ENCODE assay signal across 8 cellular contexts in genomic region chr11:14905104-14906033, GRCh38. TPM values are rescaled to one million over a fixed set of nuclear protein-coding genes. Genes with fewer than 3 reads are reported as not detected.
DNase-seq lines count a peak whose midpoint lies in the region; ATAC-seq, FAIRE-seq and TF ChIP-seq lines count a peak whose summit lies in the region.

No MANE protein-coding gene starts in this region.

- H3K9me3 Mint-ChIP-seq in CD8-positive, alpha-beta T cell = no peaks in the 10 kb centered on the region

- CTCF ChIA-PET in CD8-positive, alpha-beta T cell (lab: Charles Lee) = interaction anchor here (0.6 to 6.0 kb wide), 18 partner anchors 9 to 949 kb away, joined by 3 to 94 read pairs (median 5); partner anchors contain the start of genes CALCB and CYP2R1

- H3K9me3 ChIP-seq in CD8-positive, alpha-beta T cell (ENCODE audit: low read length) = no peaks in the 10 kb centered on the region
- H3K9me3 ChIP-seq in fibroblast of lung (ENCODE audit: control insufficient read depth, insufficient read depth, low read depth, low read length) (no peaks in the 10 kb centered on the region), pancreas (no peaks in the 10 kb centered on the region), upper lobe of right lung (no peaks in the 10 kb centered on the region)

- ATAC-seq in CD8-positive, alpha-beta T cell = peak; percentile 81
- ATAC-seq in GM21515 (IDR thresholded peaks at IDR 0.05; ENCODE audit: unreplicated experiment) = peak; percentile 67
- peak; percentile 86 to 89 (median 86) for ATAC-seq in pancreas
- ATAC-seq in upper lobe of right lung = peak; percentile 76

- 11 to 15% methylated on average over 55 to 58 of the region's 58 CpGs for WGBS in pancreas, 2 donors

- POLR2A ChIA-PET in CD8-positive, alpha-beta T cell (lab: Charles Lee) = interaction anchor here (2.3 to 4.0 kb wide), 2 partner anchors 14 to 140 kb away, joined by 6 to 20 read pairs; partner anchors contain the start of gene CYP2R1

- no peaks in the 10 kb centered on the region for H3K27me3 Mint-ChIP-seq in CD8-positive, alpha-beta T cell (ENCODE audit: low read depth)

- H3K4me1 ChIP-seq in CD8-positive, alpha-beta T cell (ENCODE audit: insufficient read depth, low read length) = peaks cover 16% of the 10 kb centered on the region
- H3K4me1 ChIP-seq in fibroblast of lung (ENCODE audit: control insufficient read depth, extremely low read depth, insufficient read depth, low read length) = no peaks in the 10 kb centered on the region
- peaks cover 0 to 7% (median 0%) of the 10 kb centered on the region in 3 donors for H3K4me1 ChIP-seq in pancreas
- peaks cover 12% of the 10 kb centered on the region for H3K4me1 ChIP-seq in upper lobe of right lung

- peak; percentile 69 for TF ChIP-seq CTCF in CD8-positive, alpha-beta T cell (IDR thresholded peaks at IDR 0.05)
- TF ChIP-seq CTCF in fibroblast of lung (conservative IDR thresholded peaks at IDR 0.05 in 1 of 2, IDR thresholded peaks at IDR 0.05 in 1 of 2; ENCODE audit: low read depth in 1 of 2, low read length in 2 of 2) = peak in 1 of 2 donors; percentile 63
- TF ChIP-seq CTCF in pancreas (IDR thresholded peaks at IDR 0.05) = peak; percentile 14 to 35 (median 24)
- TF ChIP-seq CTCF in upper lobe of right lung (IDR thresholded peaks at IDR 0.05) = peak; percentile 46

- H3K4me2 ChIP-seq in fibroblast of lung (ENCODE audit: extremely low read depth, insufficient read depth, low read length) = peak overlapping the region; percentile 78

- H4K20me1 ChIP-seq in fibroblast of lung (ENCODE audit: control insufficient read depth, extremely low read depth, insufficient read depth, low read length) = no peaks in the 10 kb centered on the region

- peak overlapping the region; percentile 91 for H3K27ac Mint-ChIP-seq in CD8-positive, alpha-beta T cell

- H3K9ac ChIP-seq in fibroblast of lung (ENCODE audit: insufficient read depth, low read length) = no peak overlapping the region

- FAIRE-seq in pancreas (lab: Jason Lieb, UNC) = no peak

- H3K79me2 ChIP-seq in fibroblast of lung (ENCODE audit: control insufficient read depth, insufficient read depth, low read length) = no peaks in the 10 kb centered on the region

- H3K4me1 Mint-ChIP-seq in CD8-positive, alpha-beta T cell (ENCODE audit: low read depth) = peaks cover 41% of the 10 kb centered on the region

- H2AFZ ChIP-seq in fibroblast of lung (ENCODE audit: low read length) = peak overlapping the region; percentile 66

- H3K36me3 Mint-ChIP-seq in CD8-positive, alpha-beta T cell = peaks cover 5% of the 10 kb centered on the region

- DNase-seq in CD8-positive, alpha-beta T cell = peak; percentile 60 to 83 (median 70)
- DNase-seq in KG1 (lab: John Stamatoyannopoulos, UW) (peak; percentile 65), activated T-cell treated with anti-CD3 and anti-CD28 coated beads for 4 hours (peak; percentile 51), fibroblast of lung (ENCODE audit: low read depth in 2 of 2) (peak; percentile 35 to 60), pancreas (peak; percentile 74 to 93 (median 83)), upper lobe of right lung (peak; percentile 73), superior temporal gyrus (ENCODE audit: extremely low spot score) (no peak)

- H3K36me3 ChIP-seq in CD8-positive, alpha-beta T cell (ENCODE audit: insufficient read depth, low read length) = no peaks in the 10 kb centered on the region
- no peaks in the 10 kb centered on the region for H3K36me3 ChIP-seq in fibroblast of lung (ENCODE audit: control insufficient read depth, insufficient read depth, low read length)
- H3K36me3 ChIP-seq in pancreas = no peaks in the 10 kb centered on the region
- H3K36me3 ChIP-seq in upper lobe of right lung = no peaks in the 10 kb centered on the region

- peak overlapping the region; percentile 98 for H3K4me3 Mint-ChIP-seq in CD8-positive, alpha-beta T cell

- H3K27ac ChIP-seq in CD8-positive, alpha-beta T cell (ENCODE audit: low read depth, low read length) = peak overlapping the region; percentile 61
- H3K27ac ChIP-seq in fibroblast of lung (ENCODE audit: insufficient read depth, low read length) (no peak overlapping the region), pancreas (peak overlapping the region; percentile 57 to 85 (median 81)), upper lobe of right lung (no peak overlapping the region)

- intact Hi-C loops in CD8-positive, alpha-beta T cell (cut with DNase I, micrococcal nuclease) = loop anchor here (1.0 to 10.0 kb wide), 10 partner anchors 13 to 1441 kb away; partner anchors contain the start of genes CYP2R1 (in 2 of the 2), BTBD10 (in 1 of the 2), COPB1 (in 1 of the 2) and PDE3B (in 1 of the 2)
- intact Hi-C loops in pancreas (cut with DNase I) = loop anchor here in 1 of 3 donors (5.0 to 10.0 kb wide), 3 partner anchors 111 to 371 kb away; partner anchors contain the start of gene CALCB
- intact Hi-C loops in upper lobe of right lung (cut with DNase I) = no loop called here

- H3K27me3 ChIP-seq in CD8-positive, alpha-beta T cell (ENCODE audit: insufficient read depth, low read length) = no peaks in the 10 kb centered on the region
- H3K27me3 ChIP-seq in fibroblast of lung (ENCODE audit: control insufficient read depth, insufficient read depth, low read length) = no peaks in the 10 kb centered on the region
- no peaks in the 10 kb centered on the region for H3K27me3 ChIP-seq in pancreas
- H3K27me3 ChIP-seq in upper lobe of right lung = no peaks in the 10 kb centered on the region

- H3K4me3 ChIP-seq in CD8-positive, alpha-beta T cell (ENCODE audit: low read depth, low read length) = peak overlapping the region; percentile 98
- H3K4me3 ChIP-seq in fibroblast of lung (replicated peaks in 1 of 4; ENCODE audit: control extremely low read depth in 1 of 4, insufficient read depth in 1 of 4, low read depth in 3 of 4, low read length in 4 of 4) (peak overlapping the region; percentile 49 to 68 (median 54)), pancreas (peak overlapping the region; percentile 38 to 68 (median 56)), upper lobe of right lung (peak overlapping the region; percentile 61)

RNA-seq across cellular contexts. Expression of gene CYP2R1, which starts 13.3 kb away (rescaled TPM):
- total RNA-seq in CD8-positive, alpha-beta T cell = 10 to 100 TPM; 10.7 to 12.6 TPM
- total RNA-seq in fibroblast of lung = 10.5 and 13.9 TPM in 2 replicates
- polyA plus RNA-seq in fibroblast of lung = 3.4 and 4.2 TPM in 2 replicates
- polyA plus RNA-seq in fibroblast of lung (2012) = 3.4 and 4.7 TPM in 2 replicates
- polyA minus RNA-seq in fibroblast of lung (ENCODE audit: low replicate concordance) = 7.7 and 8.5 TPM in 2 replicates
- total RNA-seq in pancreas = 10 to 100 TPM in 2 of 6 donors, 1 to 10 TPM in 4; 5.0 to 12.2 (median 8.4) TPM
- polyA plus RNA-seq in pancreas = 10 to 100 TPM; 32.1 to 33.0 TPM
- 14.7 TPM for total RNA-seq in upper lobe of right lung

Comparison
In these comparisons a context has a peak if more than half of its experiments do, and no peak if none do; other contexts are left out.
1. H3K27ac ChIP-seq: peak in CD8-positive, alpha-beta T cell (single experiment) and pancreas (4 of 4); none in fibroblast of lung (single experiment) and upper lobe of right lung (single experiment).
2. Peak in every context shown above with its lines, with median percentiles within 50 percentile points of each other: ATAC-seq and H3K4me3 ChIP-seq.